Comparison of ENCODE assay signal across 8 cellular contexts in the genomic region with DNA sequence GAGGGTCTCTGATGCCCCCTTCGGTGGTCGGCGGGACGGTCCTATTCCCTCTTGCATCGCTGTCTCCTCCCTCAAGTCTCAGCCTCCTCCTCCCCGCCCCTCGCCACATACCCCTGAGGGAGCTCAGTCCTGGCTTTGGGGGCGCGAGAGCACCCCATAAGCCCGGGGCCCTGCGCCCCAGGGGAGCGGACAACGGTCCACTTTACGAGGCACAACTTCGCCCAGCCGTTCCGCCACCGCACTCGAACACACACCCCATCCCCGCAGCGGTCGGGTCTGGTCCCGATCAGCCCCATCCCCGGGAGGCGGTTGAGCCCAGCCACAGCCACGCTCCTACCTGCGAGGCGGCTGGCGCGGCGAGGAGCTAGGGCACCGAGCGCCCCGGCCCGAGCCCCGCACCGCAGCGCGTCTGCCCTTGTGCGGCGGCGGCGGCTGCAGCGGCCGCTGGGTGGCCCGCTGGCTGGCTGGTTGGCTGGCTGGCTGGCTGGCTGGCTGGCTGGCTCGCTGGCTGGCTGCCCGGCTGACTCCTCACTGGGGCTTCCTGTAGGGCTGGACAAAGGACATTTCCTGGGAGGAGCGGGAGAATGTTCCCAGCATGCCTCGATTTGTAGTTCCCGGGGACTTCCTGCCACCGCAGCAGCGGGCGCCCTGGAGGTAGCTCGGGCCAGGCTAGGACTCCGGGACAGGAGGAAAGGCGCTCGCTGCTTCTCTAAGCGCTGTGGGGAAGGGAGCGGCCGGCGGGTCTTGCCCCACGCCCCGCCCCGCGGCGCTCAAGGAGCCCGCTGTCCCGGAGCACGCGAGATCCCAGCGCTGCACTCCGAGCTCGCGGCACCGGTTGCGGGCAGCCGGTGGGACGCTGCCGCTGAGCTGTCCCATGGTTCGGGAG. TPM values are rescaled to one million over a fixed set of nuclear protein-coding genes. Genes with fewer than 3 reads are reported as not detected.
A peak's percentile ranks its signal among the peaks of the same experiment; 100 is the strongest.
DNase-seq lines count a peak whose midpoint lies in the region; ATAC-seq, FAIRE-seq and TF ChIP-seq lines count a peak whose summit lies in the region.

A gene (minus strand): TSS at position 533 of the 886 bp plus-strand sequence. CDS start 22,166 bp downstream, outside the sequence.

- no peak for FAIRE-seq in pancreas (lab: Jason Lieb, UNC)

- H3K79me2 ChIP-seq in PC-3 (ENCODE audit: low read length) = peaks cover 47% of the 10 kb centered on the region

- H3K9me3 ChIP-seq in ES-I3 (ENCODE audit: control insufficient read depth, insufficient read depth, low read length) (no peaks in the 10 kb centered on the region), PC-3 (ENCODE audit: low read length) (no peaks in the 10 kb centered on the region), heart right ventricle (no peaks in the 10 kb centered on the region), pancreas (no peaks in the 10 kb centered on the region)

- ATAC-seq in GM21576 (IDR thresholded peaks at IDR 0.05; ENCODE audit: unreplicated experiment) (peak; percentile 72), PC-3 (peak; percentile 95), heart right ventricle (peak; percentile 94 to 98 (median 96)), pancreas (peak; percentile 94 to 95 (median 95))

- H3K27ac ChIP-seq in PC-3 (ENCODE audit: low read length) (peak within 1 kb of the TSS; percentile 74), heart right ventricle (peak within 1 kb of the TSS; percentile 79 to 97 (median 93)), pancreas (peak within 1 kb of the TSS; percentile 74 to 93 (median 84))

- H3K36me3 ChIP-seq in ES-I3 (ENCODE audit: insufficient read depth, low read length) (no peaks in the 10 kb centered on the region), PC-3 (ENCODE audit: low read depth, low read length) (no peaks in the 10 kb centered on the region), heart right ventricle (no peaks in the 10 kb centered on the region), pancreas (no peaks in the 10 kb centered on the region)

- no peaks in the 10 kb centered on the region for H4K20me1 ChIP-seq in PC-3 (ENCODE audit: low read length)

- WGBS in heart right ventricle, 2 donors = 0 to 1% methylated on average over 80 to 81 of the region's 81 CpGs
- 0% methylated on average over 74 to 81 of the region's 81 CpGs for WGBS in pancreas, 2 donors

- POLR2A ChIA-PET in PC-3 (lab: Charles Lee; ENCODE audit: unreplicated experiment) = interaction anchor here (0.6 kb wide), 1 partner anchor 12 kb away, joined by 3 read pairs; no protein-coding TSS in a partner anchor

- peak; percentile 93 for DNase-seq in HuH-7.5 (ENCODE audit: low spot score)
- DNase-seq in PC-3 = peak; percentile 95
- peak; percentile 95 for DNase-seq in amniotic stem cell (lab: John Stamatoyannopoulos, UW)
- peak; percentile 98 for DNase-seq in heart right ventricle
- peak; percentile 98 to 99 (median 99) for DNase-seq in pancreas
- DNase-seq in NAMALWA (ENCODE audit: low spot score) = no peak

- H3K4me3 ChIP-seq in PC-3 (ENCODE audit: low read length) = peak within 1 kb of the TSS; percentile 92
- H3K4me3 ChIP-seq in heart right ventricle = peak within 1 kb of the TSS; percentile 85 to 98 (median 94)
- peak within 1 kb of the TSS; percentile 81 to 91 (median 89) for H3K4me3 ChIP-seq in pancreas

- peak within 1 kb of the TSS; percentile 62 for H3K9ac ChIP-seq in ES-I3 (ENCODE audit: low read depth, low read length)
- H3K9ac ChIP-seq in PC-3 (ENCODE audit: low read length) = peak within 1 kb of the TSS; percentile 83

- peaks cover 35% of the 10 kb centered on the region for H3K4me1 ChIP-seq in ES-I3 (ENCODE audit: insufficient read depth, low read length)
- H3K4me1 ChIP-seq in PC-3 (ENCODE audit: insufficient read depth, low read length) = peaks cover 20% of the 10 kb centered on the region
- peaks cover 0 to 47% (median 21%) of the 10 kb centered on the region in 9 donors for H3K4me1 ChIP-seq in heart right ventricle
- peaks cover 0 to 7% (median 0%) of the 10 kb centered on the region in 3 donors for H3K4me1 ChIP-seq in pancreas

- CTCF ChIA-PET in PC-3 (lab: Charles Lee) = interaction anchor here (0.6 to 1.2 kb wide), 4 partner anchors 14 to 1721 kb away, joined by 3 to 11 read pairs (median 4); no protein-coding TSS in a partner anchor

- H2AFZ ChIP-seq in PC-3 (ENCODE audit: low read length) = peak within 1 kb of the TSS; percentile 91

- no peaks in the 10 kb centered on the region for H3K9me2 ChIP-seq in PC-3 (replicated peaks; ENCODE audit: low read length)

- H3K27me3 ChIP-seq in PC-3 (ENCODE audit: low read length) (no peaks in the 10 kb centered on the region), heart right ventricle (peaks cover 0 to 16% (median 0%) of the 10 kb centered on the region in 7 donors), pancreas (no peaks in the 10 kb centered on the region)

- peak within 1 kb of the TSS; percentile 98 for H3K4me2 ChIP-seq in PC-3 (ENCODE audit: low read length)

- TF ChIP-seq CTCF in PC-3 (conservative IDR thresholded peaks at IDR 0.05; ENCODE audit: low read depth, low read length) = no peak; the same call in 1 of the 2 replicates
- TF ChIP-seq CTCF in heart right ventricle (IDR thresholded peaks at IDR 0.05) = peak in 5 of 9 donors; percentile 9 to 24 (median 18)
- TF ChIP-seq CTCF in pancreas (IDR thresholded peaks at IDR 0.05) = no peak

- intact Hi-C loops in PC-3 (cut with micrococcal nuclease) (loop anchor here (1.0 kb wide), 2 partner anchors 27 to 35 kb away; no protein-coding TSS in a partner anchor), heart right ventricle (cut with DNase I) (loop anchor here in 5 of 10 donors (1.0 to 2.0 kb wide), 3 partner anchors 12 to 16 kb away; no protein-coding TSS in a partner anchor), pancreas (cut with DNase I) (no loop called here)

- H3F3A ChIP-seq in PC-3 (ENCODE audit: low read length, unreplicated experiment) = peaks cover 3% of the 10 kb centered on the region

- BruUV-seq in PC-3 (replicated peaks; lab: Mats Ljungman, UMichigan) = TSS peak; percentile 33

RNA-seq across cellular contexts. Expression of the gene that starts here (rescaled TPM):
- total RNA-seq in PC-3 (2014; rRNA removed) = 3.9 and 5.3 TPM in 2 replicates
- total RNA-seq in heart right ventricle = 10 to 100 TPM in 7 of 10 donors, 1 to 10 TPM in 3; 7.7 to 14.1 (median 10.4) TPM
- 1 to 10 TPM; 2.3 to 3.1 TPM for polyA plus RNA-seq in heart right ventricle
- 1 to 10 TPM; 2.0 to 5.9 (median 3.3) TPM for total RNA-seq in pancreas
- polyA plus RNA-seq in pancreas = 1 to 10 TPM; 1.3 to 2.2 TPM

Comparison
In these comparisons a context has a peak if more than half of its experiments do, and no peak if none do; other contexts are left out.
1. CTCF ChIP-seq: peak in heart right ventricle (5 of 9); none in PC-3 (single experiment) and pancreas (0 of 4).
2. Peak in every context shown above with its lines, with median percentiles within 50 percentile points of each other: ATAC-seq, H3K27ac ChIP-seq and H3K4me3 ChIP-seq.